Comparison of ENCODE assay signal across 8 cellular contexts in genomic region chr4:121824171-121824527, GRCh38. TPM values are rescaled to one million over a fixed set of nuclear protein-coding genes. Genes with fewer than 3 reads are reported as not detected.
DNase-seq lines count a peak whose midpoint lies in the region; ATAC-seq and TF ChIP-seq lines count a peak whose summit lies in the region.

No MANE protein-coding gene starts in this region.

- H3K27me3 Mint-ChIP-seq in activated T-cell treated with anti-CD3 and anti-CD28 coated beads, Interleukin-2, amount 50 U/mL, for 24 hours = no peaks in the 10 kb centered on the region
- H3K27me3 Mint-ChIP-seq in activated CD8-positive, alpha-beta T cell treated with anti-CD3 and anti-CD28 coated beads for 36 hours = no peaks in the 10 kb centered on the region

- H3K4me3 ChIP-seq in iPS-20b (ENCODE audit: low read length) (peak overlapping the region; percentile 98), thyroid gland (replicated peaks in 1 of 3) (peak overlapping the region in 2 of 3 donors; percentile 42 to 50)

- H3K36me3 ChIP-seq in iPS-20b (ENCODE audit: insufficient read depth, low read depth, low read length) = peaks cover 36% of the 10 kb centered on the region
- H3K36me3 ChIP-seq in thyroid gland = no peaks in the 10 kb centered on the region

- H3K27ac Mint-ChIP-seq in activated T-cell treated with anti-CD3 and anti-CD28 coated beads, Interleukin-2, amount 50 U/mL, for 24 hours = peak overlapping the region; percentile 91
- peak overlapping the region; percentile 92 for H3K27ac Mint-ChIP-seq in activated CD8-positive, alpha-beta T cell treated with anti-CD3 and anti-CD28 coated beads for 36 hours

- DNase-seq in activated T-cell treated with anti-CD3 and anti-CD28 coated beads, Interleukin-2, amount 50 U/mL, for 24 hours = no peak
- no peak for DNase-seq in activated T-cell treated with anti-CD3 and anti-CD28 coated beads, Interleukin-2, amount 50 U/mL, for 1 hour
- no peak for DNase-seq in activated CD8-positive, alpha-beta T cell treated with anti-CD3 and anti-CD28 coated beads for 36 hours
- DNase-seq in thyroid gland (no peak), NCI-H526 treated with DMSO at 0.1 percent for 48 hours (lab: John Stamatoyannopoulos, UW) (no peak), NCI-H2107 treated with DMSO at 0.1 percent for 48 hours (lab: John Stamatoyannopoulos, UW; ENCODE audit: unreplicated experiment) (no peak), D341Med (ENCODE audit: low spot score) (no peak)

- CTCF ChIA-PET in activated CD8-positive, alpha-beta T cell treated with anti-CD3 and anti-CD28 coated beads for 36 hours (lab: Charles Lee) = interaction anchor here (1.0 to 1.1 kb wide), 3 partner anchors 12 to 76 kb away, joined by 3 to 4 read pairs (median 4); partner anchors contain the start of gene EXOSC9

- peak overlapping the region; percentile 97 for H3K4me3 Mint-ChIP-seq in activated T-cell treated with anti-CD3 and anti-CD28 coated beads, Interleukin-2, amount 50 U/mL, for 24 hours
- peak overlapping the region; percentile 97 for H3K4me3 Mint-ChIP-seq in activated CD8-positive, alpha-beta T cell treated with anti-CD3 and anti-CD28 coated beads for 36 hours

- TF ChIP-seq POLR2A in thyroid gland (IDR thresholded peaks at IDR 0.05) = no peak

- H3K9me3 ChIP-seq in iPS-20b (ENCODE audit: insufficient read depth, low read depth, low read length) (no peaks in the 10 kb centered on the region), thyroid gland (no peaks in the 10 kb centered on the region)

- no peaks in the 10 kb centered on the region for H3K9me3 Mint-ChIP-seq in activated T-cell treated with anti-CD3 and anti-CD28 coated beads, Interleukin-2, amount 50 U/mL, for 24 hours
- no peaks in the 10 kb centered on the region for H3K9me3 Mint-ChIP-seq in activated CD8-positive, alpha-beta T cell treated with anti-CD3 and anti-CD28 coated beads for 36 hours

- WGBS in thyroid gland, 2 donors = 5 to 7% methylated on average over 8 of the region's 8 CpGs

- H3K9ac ChIP-seq in iPS-20b (ENCODE audit: low read depth, low read length) = peak overlapping the region; percentile 82; the same call in 1 of the 2 replicates

- H3K27me3 ChIP-seq in iPS-20b (ENCODE audit: insufficient read depth, low read length) (no peaks in the 10 kb centered on the region), thyroid gland (no peaks in the 10 kb centered on the region)

- peak overlapping the region; percentile 23 for H3K27ac ChIP-seq in iPS-20b (ENCODE audit: low read length)
- H3K27ac ChIP-seq in thyroid gland = peak overlapping the region in 2 of 3 donors; percentile 43 to 46

- H3K4me1 ChIP-seq in iPS-20b (ENCODE audit: insufficient read depth, low read length) (peaks cover 7% of the 10 kb centered on the region; the same call in 1 of the 2 replicates), thyroid gland (peaks cover 7 to 8% of the 10 kb centered on the region in 2 donors)

- peaks cover 62% of the 10 kb centered on the region for H3K36me3 Mint-ChIP-seq in activated T-cell treated with anti-CD3 and anti-CD28 coated beads, Interleukin-2, amount 50 U/mL, for 24 hours (ENCODE audit: low read depth)
- H3K36me3 Mint-ChIP-seq in activated CD8-positive, alpha-beta T cell treated with anti-CD3 and anti-CD28 coated beads for 36 hours (ENCODE audit: low read depth) = peaks cover 32% of the 10 kb centered on the region

- TF ChIP-seq CTCF in activated CD8-positive, alpha-beta T cell treated with anti-CD3 and anti-CD28 coated beads for 36 hours (IDR thresholded peaks at IDR 0.05) = no peak
- no peak for TF ChIP-seq CTCF in thyroid gland (IDR thresholded peaks at IDR 0.05)

- peaks cover 17% of the 10 kb centered on the region for H3K4me1 Mint-ChIP-seq in activated T-cell treated with anti-CD3 and anti-CD28 coated beads, Interleukin-2, amount 50 U/mL, for 24 hours (ENCODE audit: low read depth)
- peaks cover 17% of the 10 kb centered on the region for H3K4me1 Mint-ChIP-seq in activated CD8-positive, alpha-beta T cell treated with anti-CD3 and anti-CD28 coated beads for 36 hours (ENCODE audit: low read depth)

- POLR2A ChIA-PET in activated CD8-positive, alpha-beta T cell treated with anti-CD3 and anti-CD28 coated beads for 36 hours (lab: Charles Lee) = interaction anchor here (0.6 to 1.7 kb wide), 7 partner anchors 11 to 76 kb away, joined by 3 to 8 read pairs (median 4); partner anchors contain the start of genes BBS7 and EXOSC9

- intact Hi-C loops in activated CD8-positive, alpha-beta T cell treated with anti-CD3 and anti-CD28 coated beads for 36 hours (cut with micrococcal nuclease) = no loop called here
- intact Hi-C loops in thyroid gland (cut with DNase I) = no loop called here

- no peak for ATAC-seq in activated CD8-positive, alpha-beta T cell treated with anti-CD3 and anti-CD28 coated beads for 36 hours

RNA-seq across cellular contexts. Expression of gene CCNA2, which starts 0.5 kb away (rescaled TPM):
- 100 to 1,000 TPM; 102 to 105 TPM for total RNA-seq in activated CD8-positive, alpha-beta T cell treated with anti-CD3 and anti-CD28 coated beads for 36 hours
- total RNA-seq in thyroid gland = 1 to 10 TPM; 1.0 to 1.5 (median 1.3) TPM

RNA-seq across cellular contexts. Expression of gene EXOSC9, which starts 23.0 kb away (rescaled TPM):
- total RNA-seq in activated CD8-positive, alpha-beta T cell treated with anti-CD3 and anti-CD28 coated beads for 36 hours = 10 to 100 TPM; 75.8 to 76.8 TPM
- 10 to 100 TPM in 3 of 4 donors, 1 to 10 TPM in 1; 9.6 to 21.0 (median 15.6) TPM for total RNA-seq in thyroid gland

RNA-seq across cellular contexts. Expression of gene BBS7, which starts 46.1 kb away (rescaled TPM):
- 10 to 100 TPM; 12.7 to 15.8 TPM for total RNA-seq in activated CD8-positive, alpha-beta T cell treated with anti-CD3 and anti-CD28 coated beads for 36 hours
- 10 to 100 TPM; 15.0 to 34.1 (median 24.5) TPM for total RNA-seq in thyroid gland

RNA-seq across cellular contexts. Expression of gene SMIM43, which starts 59.2 kb away (rescaled TPM):
- not detected for total RNA-seq in activated CD8-positive, alpha-beta T cell treated with anti-CD3 and anti-CD28 coated beads for 36 hours
- not detected for total RNA-seq in thyroid gland

Comparison
In these comparisons a context has a peak if more than half of its experiments do, and no peak if none do; other contexts are left out.
1. RNA of gene CCNA2, which starts 0.5 kb away (total RNA-seq): 102 to 105 TPM in activated CD8-positive, alpha-beta T cell treated with anti-CD3 and anti-CD28 coated beads for 36 hours; 1.0 to 1.5 TPM in thyroid gland; every median in the first group is over 10 times any median in the second.